15 cellular contexts compared by ENCODE assay signal in genomic region chr10:110862961-110863360, GRCh38. TPM values are rescaled to one million over a fixed set of nuclear protein-coding genes. Genes with fewer than 3 reads are reported as not detected.
DNase-seq lines count a peak whose midpoint lies in the region; ATAC-seq, FAIRE-seq and TF ChIP-seq lines count a peak whose summit lies in the region.
"Had no signal": no experiment of that assay in that cellular context is flagged by ENCODE, and none has a peak within 500 bp of the region (broad histone marks: within the 10 kb centered on the region; RNA-seq: fewer than 3 reads in every experiment).

No MANE protein-coding gene starts in this region.

- no peaks in the 10 kb centered on the region for H3K27me3 Mint-ChIP-seq in activated naive CD4-positive, alpha-beta T cell treated with anti-CD3 and anti-CD28 coated beads for 36 hours (ENCODE audit: low read depth)
- H3K27me3 Mint-ChIP-seq in activated T-helper 2 cell treated with anti-CD3 and anti-CD28 coated beads, Interferon-gamma antibody, Interleukin-2, Interleukin-4, amounts not matched to agents 10 μg/mL and 5 μg/mL and 100 μg/mL, durations not matched to agents 14 hours and 24 hours and 36 hours (ENCODE audit: low read depth): no peaks in the 10 kb centered on the region

- H3K27ac Mint-ChIP-seq in activated naive CD4-positive, alpha-beta T cell treated with anti-CD3 and anti-CD28 coated beads for 36 hours: peak overlapping the region; percentile 60
- H3K27ac Mint-ChIP-seq in activated T-helper 2 cell treated with anti-CD3 and anti-CD28 coated beads, Interferon-gamma antibody, Interleukin-2, Interleukin-4, amounts not matched to agents 10 μg/mL and 5 μg/mL and 100 μg/mL, durations not matched to agents 14 hours and 24 hours and 36 hours: peak overlapping the region; percentile 13

- CTCF ChIA-PET in activated naive CD4-positive, alpha-beta T cell treated with anti-CD3 and anti-CD28 coated beads for 36 hours (lab: Charles Lee): interaction anchor here (0.6 kb wide), 1 partner anchor 911 kb away, joined by 6 read pairs; no protein-coding TSS in a partner anchor

- H3K4me1 ChIP-seq in keratinocyte (ENCODE audit: control insufficient read depth, extremely low read depth, insufficient read depth, low read length) (peaks cover 50% of the 10 kb centered on the region), transverse colon (peaks cover 65 to 97% (median 79%) of the 10 kb centered on the region in 4 donors)

- peak overlapping the region; percentile 54 for H3K4me2 ChIP-seq in keratinocyte (ENCODE audit: control insufficient read depth, extremely low read depth, insufficient read depth, low read depth, low read length)

- H3K9me3 Mint-ChIP-seq in activated naive CD4-positive, alpha-beta T cell treated with anti-CD3 and anti-CD28 coated beads for 36 hours: no peaks in the 10 kb centered on the region
- no peaks in the 10 kb centered on the region for H3K9me3 Mint-ChIP-seq in activated T-helper 2 cell treated with anti-CD3 and anti-CD28 coated beads, Interferon-gamma antibody, Interleukin-2, Interleukin-4, amounts not matched to agents 10 μg/mL and 5 μg/mL and 100 μg/mL, durations not matched to agents 14 hours and 24 hours and 36 hours

- peak overlapping the region; percentile 53 for H3K9ac ChIP-seq in keratinocyte (ENCODE audit: control insufficient read depth, extremely low read depth, insufficient read depth, low read length)

- peaks cover 94% of the 10 kb centered on the region for H3K4me1 Mint-ChIP-seq in activated naive CD4-positive, alpha-beta T cell treated with anti-CD3 and anti-CD28 coated beads for 36 hours (ENCODE audit: low read depth)
- H3K4me1 Mint-ChIP-seq in activated T-helper 2 cell treated with anti-CD3 and anti-CD28 coated beads, Interferon-gamma antibody, Interleukin-2, Interleukin-4, amounts not matched to agents 10 μg/mL and 5 μg/mL and 100 μg/mL, durations not matched to agents 14 hours and 24 hours and 36 hours (ENCODE audit: low read depth): peaks cover 75% of the 10 kb centered on the region

- ATAC-seq in GM18517 (IDR thresholded peaks at IDR 0.05; ENCODE audit: unreplicated experiment) (no peak), HG03039 (IDR thresholded peaks at IDR 0.05; ENCODE audit: unreplicated experiment) (no peak)

- H3K9me3 ChIP-seq in keratinocyte (ENCODE audit: control insufficient read depth, low read depth, low read length) (no peaks in the 10 kb centered on the region), transverse colon (no peaks in the 10 kb centered on the region)
- H3K9me3 ChIP-seq: HAP-1, testis had no signal

- H2AFZ ChIP-seq in keratinocyte (ENCODE audit: control insufficient read depth, low read length): no peak overlapping the region

- no peaks in the 10 kb centered on the region for H3K36me3 ChIP-seq in keratinocyte (ENCODE audit: control insufficient read depth in 2 of 2, extremely low read depth in 1 of 2, insufficient read depth in 2 of 2, low read length in 2 of 2)
- no peaks in the 10 kb centered on the region for H3K36me3 ChIP-seq in transverse colon
- H3K36me3 ChIP-seq: HAP-1 had no signal

- no peaks in the 10 kb centered on the region for H3K9me1 ChIP-seq in keratinocyte (ENCODE audit: control insufficient read depth, extremely low read depth, insufficient read depth, low read length)

- H3K36me3 Mint-ChIP-seq in activated naive CD4-positive, alpha-beta T cell treated with anti-CD3 and anti-CD28 coated beads for 36 hours (ENCODE audit: low read depth): no peaks in the 10 kb centered on the region
- H3K36me3 Mint-ChIP-seq in activated T-helper 2 cell treated with anti-CD3 and anti-CD28 coated beads, Interferon-gamma antibody, Interleukin-2, Interleukin-4, amounts not matched to agents 10 μg/mL and 5 μg/mL and 100 μg/mL, durations not matched to agents 14 hours and 24 hours and 36 hours (ENCODE audit: low read depth): peaks cover 11% of the 10 kb centered on the region

- no peaks in the 10 kb centered on the region for H4K20me1 ChIP-seq in keratinocyte (ENCODE audit: control insufficient read depth, extremely low read depth, insufficient read depth, low read length)

- H3K27me3 ChIP-seq in keratinocyte (ENCODE audit: control insufficient read depth, extremely low read depth, insufficient read depth, low read length): no peaks in the 10 kb centered on the region
- no peaks in the 10 kb centered on the region for H3K27me3 ChIP-seq in transverse colon
- H3K27me3 ChIP-seq: testis had no signal

- intact Hi-C loops in activated naive CD4-positive, alpha-beta T cell treated with anti-CD3 and anti-CD28 coated beads for 36 hours (cut with micrococcal nuclease): loop anchor here (5.0 kb wide), 2 partner anchors 651 to 856 kb away; partner anchors contain the start of gene ADD3
- intact Hi-C loops in activated T-helper 2 cell treated with anti-CD3 and anti-CD28 coated beads, Interferon-gamma antibody, Interleukin-2, Interleukin-4, amounts not matched to agents 10 μg/mL and 5 μg/mL and 100 μg/mL, durations not matched to agents 14 hours and 24 hours and 36 hours (cut with micrococcal nuclease): loop anchor here (10.0 kb wide), 1 partner anchor 448 kb away; no protein-coding TSS in a partner anchor
- intact Hi-C loops in transverse colon (cut with DNase I; ENCODE audit: low total_unique reads): no loop called here

- TF ChIP-seq EP300 in transverse colon (IDR thresholded peaks at IDR 0.05; ENCODE audit: low read depth): no peak

- no peaks in the 10 kb centered on the region for H3K79me2 ChIP-seq in keratinocyte (ENCODE audit: control insufficient read depth, insufficient read depth, low read length)

- TF ChIP-seq POLR2A in transverse colon (IDR thresholded peaks at IDR 0.05): no peak

- in situ Hi-C loops in transverse colon (cut with MboI; ENCODE audit: low pct_ligation_motif_present in 1 of 4, low pct_unique_long_range_greater_than_20kb in 1 of 4, low sequenced_read_pairs in 3 of 4): no loop called here

- no peak overlapping the region for H3K4me3 Mint-ChIP-seq in activated naive CD4-positive, alpha-beta T cell treated with anti-CD3 and anti-CD28 coated beads for 36 hours
- no peak overlapping the region for H3K4me3 Mint-ChIP-seq in activated T-helper 2 cell treated with anti-CD3 and anti-CD28 coated beads, Interferon-gamma antibody, Interleukin-2, Interleukin-4, amounts not matched to agents 10 μg/mL and 5 μg/mL and 100 μg/mL, durations not matched to agents 14 hours and 24 hours and 36 hours (ENCODE audit: low read depth)

- H3K4me3 ChIP-seq in keratinocyte (ENCODE audit: control insufficient read depth in 2 of 3, extremely low read depth in 1 of 3, insufficient read depth in 2 of 3, low read depth in 1 of 3, low read length in 3 of 3) (no peak overlapping the region), transverse colon (no peak overlapping the region)
- H3K4me3 ChIP-seq: HAP-1, lung, testis had no signal

- peak overlapping the region; percentile 83 for H3K27ac ChIP-seq in keratinocyte (ENCODE audit: control insufficient read depth, insufficient read depth, low read length)
- peak overlapping the region in 3 of 4 donors; percentile 89 to 99 (median 90) for H3K27ac ChIP-seq in transverse colon

- no peak for DNase-seq in activated naive CD4-positive, alpha-beta T cell treated with anti-CD3 and anti-CD28 coated beads for 36 hours
- no peak for DNase-seq in activated naive CD4-positive, alpha-beta T cell treated with anti-CD3 and anti-CD28 coated beads, Interleukin-2, amount 50 U/mL, for 16 hours
- no peak for DNase-seq in activated T-helper 2 cell treated with anti-CD3 and anti-CD28 coated beads, Interferon-gamma antibody, Interleukin-2, Interleukin-4, amounts not matched to agents 10 μg/mL and 5 μg/mL and 100 μg/mL, durations not matched to agents 14 hours and 24 hours and 36 hours (ENCODE audit: low spot score)
- DNase-seq in keratinocyte (ENCODE audit: low read depth, low spot score): no peak
- no peak for DNase-seq in transverse colon
- DNase-seq in GOT3 (lab: John Stamatoyannopoulos, UW): no peak
- DNase-seq: amygdala, DMS153, SHP77, testis had no signal

- TF ChIP-seq CTCF in keratinocyte (optimal IDR thresholded peaks at IDR 0.05 in 1 of 3, IDR thresholded peaks at IDR 0.05 in 1 of 3, conservative IDR thresholded peaks at IDR 0.05 in 1 of 3; ENCODE audit: extremely low read depth in 1 of 3, insufficient read depth in 2 of 3, low read length in 3 of 3) (no peak), transverse colon (IDR thresholded peaks at IDR 0.05) (no peak)

- no peak for FAIRE-seq in keratinocyte (lab: Jason Lieb, UNC)
- FAIRE-seq: TTC549 had no signal

- dilution Hi-C loops in keratinocyte (cut with MboI; ENCODE audit: extremely low pct_ligation_motif_present, low sequenced_read_pairs): no loop called here

- 82 to 100% methylated on average over 2 to 6 of the region's 6 CpGs for WGBS in transverse colon (ENCODE audit: low coverage in 1 of 2), 2 donors

RNA-seq across cellular contexts. Expression of gene PDCD4, which starts 8.8 kb away (rescaled TPM):
- 100 to 1,000 TPM; 143 to 146 TPM for total RNA-seq in activated naive CD4-positive, alpha-beta T cell treated with anti-CD3 and anti-CD28 coated beads for 36 hours
- total RNA-seq in activated T-helper 2 cell treated with anti-CD3 and anti-CD28 coated beads, Interferon-gamma antibody, Interleukin-2, Interleukin-4, amounts not matched to agents 10 μg/mL and 5 μg/mL and 100 μg/mL, durations not matched to agents 14 hours and 24 hours and 36 hours: 60.4 and 67.7 TPM in 2 replicates
- polyA plus RNA-seq in keratinocyte: 63.1 to 146 TPM (median 99.7 TPM) in 3 replicates
- 334 TPM for polyA plus RNA-seq in keratinocyte (2011; ENCODE audit: low read depth)
- polyA plus RNA-seq in keratinocyte (2011; cell fraction: cytosol; rRNA removed): 60.6 and 83.9 TPM in 2 replicates
- polyA plus RNA-seq in keratinocyte (2011; cell fraction: nucleus; rRNA removed): 75.6 and 156 TPM in 2 replicates
- polyA plus RNA-seq in keratinocyte (2012; ENCODE audit: low replicate concordance): 80.0 and 198 TPM in 2 replicates
- polyA minus RNA-seq in keratinocyte: 8.4 to 29.0 TPM (median 14.0 TPM) in 3 replicates
- 27.0 TPM for polyA minus RNA-seq in keratinocyte (2011; cell fraction: cytosol; rRNA and poly(A)+ RNA removed)
- 37.1 and 90.1 TPM in 2 replicates for polyA minus RNA-seq in keratinocyte (2011; cell fraction: nucleus; rRNA and poly(A)+ RNA removed)
- 100 to 1,000 TPM in 3 of 4 donors, 10 to 100 TPM in 1; 98.3 to 724 (median 511) TPM for total RNA-seq in transverse colon

RNA-seq across cellular contexts. Expression of gene BBIP1, which starts 56.0 kb away (rescaled TPM):
- 10 to 100 TPM; 37.2 to 42.6 TPM for total RNA-seq in activated naive CD4-positive, alpha-beta T cell treated with anti-CD3 and anti-CD28 coated beads for 36 hours
- 31.5 and 32.7 TPM in 2 replicates for total RNA-seq in activated T-helper 2 cell treated with anti-CD3 and anti-CD28 coated beads, Interferon-gamma antibody, Interleukin-2, Interleukin-4, amounts not matched to agents 10 μg/mL and 5 μg/mL and 100 μg/mL, durations not matched to agents 14 hours and 24 hours and 36 hours
- polyA plus RNA-seq in keratinocyte: 12.8 to 30.4 TPM (median 13.9 TPM) in 3 replicates
- polyA plus RNA-seq in keratinocyte (2011; ENCODE audit: low read depth): 38.6 TPM
- polyA plus RNA-seq in keratinocyte (2011; cell fraction: cytosol; rRNA removed): 12.0 and 26.0 TPM in 2 replicates
- 9.2 and 14.1 TPM in 2 replicates for polyA plus RNA-seq in keratinocyte (2011; cell fraction: nucleus; rRNA removed)
- 15.0 and 23.7 TPM in 2 replicates for polyA plus RNA-seq in keratinocyte (2012; ENCODE audit: low replicate concordance)
- polyA minus RNA-seq in keratinocyte: 2.4 to 22.3 TPM (median 4.6 TPM) in 3 replicates
- 6.5 TPM for polyA minus RNA-seq in keratinocyte (2011; cell fraction: cytosol; rRNA and poly(A)+ RNA removed)
- 2.7 and 3.0 TPM in 2 replicates for polyA minus RNA-seq in keratinocyte (2011; cell fraction: nucleus; rRNA and poly(A)+ RNA removed)
- 10 to 100 TPM in 3 of 4 donors, 1 to 10 TPM in 1; 9.6 to 44.9 (median 18.1) TPM for total RNA-seq in transverse colon

RNA-seq across cellular contexts. Expression of gene SHOC2, which starts 56.4 kb away (rescaled TPM):
- 10 to 100 TPM; 24.9 to 27.2 TPM for total RNA-seq in activated naive CD4-positive, alpha-beta T cell treated with anti-CD3 and anti-CD28 coated beads for 36 hours
- total RNA-seq in activated T-helper 2 cell treated with anti-CD3 and anti-CD28 coated beads, Interferon-gamma antibody, Interleukin-2, Interleukin-4, amounts not matched to agents 10 μg/mL and 5 μg/mL and 100 μg/mL, durations not matched to agents 14 hours and 24 hours and 36 hours: 36.4 and 44.3 TPM in 2 replicates
- 16.8 to 27.7 TPM (median 21.2 TPM) in 3 replicates for polyA plus RNA-seq in keratinocyte
- 22.6 TPM for polyA plus RNA-seq in keratinocyte (2011; ENCODE audit: low read depth)
- 14.8 and 30.0 TPM in 2 replicates for polyA plus RNA-seq in keratinocyte (2011; cell fraction: cytosol; rRNA removed)
- polyA plus RNA-seq in keratinocyte (2011; cell fraction: nucleus; rRNA removed): 18.0 and 23.4 TPM in 2 replicates
- 19.7 and 21.8 TPM in 2 replicates for polyA plus RNA-seq in keratinocyte (2012; ENCODE audit: low replicate concordance)
- polyA minus RNA-seq in keratinocyte: 12.0 to 38.5 TPM (median 22.2 TPM) in 3 replicates
- polyA minus RNA-seq in keratinocyte (2011; cell fraction: cytosol; rRNA and poly(A)+ RNA removed): 29.0 TPM
- 30.6 and 58.2 TPM in 2 replicates for polyA minus RNA-seq in keratinocyte (2011; cell fraction: nucleus; rRNA and poly(A)+ RNA removed)
- total RNA-seq in transverse colon: 100 to 1,000 TPM in 1 of 4 donors, 10 to 100 TPM in 3; 57.3 to 125 (median 73.4) TPM
